1 cellular context compared by ENCODE assay signal in genomic region chr7:65872776-65873581, GRCh38.
TF ChIP-seq lines count a peak whose summit lies in the region.

TSS of gene VKORC1L1 (plus strand) at chr7:65873074. CDS start at chr7:65873372, 298 bp downstream.

TF ChIP-seq in H1, 55 proteins besides CTCF, POLR2A, EP300 and RAD21 (continued from another document):
- no peak for TF ChIP-seq MAFK (IDR thresholded peaks at IDR 0.05; ENCODE audit: low read depth, low read length)
- TF ChIP-seq HDAC2 (IDR thresholded peaks at IDR 0.05; ENCODE audit: borderline replicate concordance in 1 of 2, low read depth in 2 of 2, low read length in 2 of 2) = no peak
- 0 out of 2 replicates have a peak, but pooled peaks have one; percentile 50 for TF ChIP-seq TAF1 (IDR thresholded peaks at IDR 0.05; ENCODE audit: low read depth, low read length)
- no peak for TF ChIP-seq HDAC6 (IDR thresholded peaks at IDR 0.05; ENCODE audit: low read depth, low read length)
- TF ChIP-seq RBBP5 (IDR thresholded peaks at IDR 0.05; ENCODE audit: borderline replicate concordance, low read depth, low read length) = peak; percentile 57; the same call in 1 of the 2 replicates
- no peak for TF ChIP-seq GTF2F1 (IDR thresholded peaks at IDR 0.05; ENCODE audit: borderline replicate concordance, low read depth, low read length)
- 0 out of 4 replicates have a peak, but pooled peaks of 1 of the 2 experiments have one; percentile 15 for TF ChIP-seq SIN3A (conservative IDR thresholded peaks at IDR 0.05 in 1 of 2, IDR thresholded peaks at IDR 0.05 in 1 of 2; ENCODE audit: low read depth in 1 of 2, low read length in 2 of 2)
- TF ChIP-seq KDM1A (IDR thresholded peaks at IDR 0.05; ENCODE audit: borderline replicate concordance, low read length) = no peak
- TF ChIP-seq SAP30 (IDR thresholded peaks at IDR 0.05; ENCODE audit: insufficient read depth, insufficient replicate concordance, low read length) = no peak
- TF ChIP-seq JUND (IDR thresholded peaks at IDR 0.05; ENCODE audit: low read length) = no peak
- no peak; the same call in 1 of the 2 replicates for TF ChIP-seq MAX (IDR thresholded peaks at IDR 0.05)
- no peak for TF ChIP-seq ASH2L (IDR thresholded peaks at IDR 0.05; ENCODE audit: low read length)
- 0 out of 2 replicates have a peak, but pooled peaks have one; percentile 8 for TF ChIP-seq SRF (IDR thresholded peaks at IDR 0.05; ENCODE audit: low read depth, low read length)
- 0 out of 2 replicates have a peak, but pooled peaks have one; percentile 36 for TF ChIP-seq YY1 (IDR thresholded peaks at IDR 0.05; ENCODE audit: low read depth, low read length)
- TF ChIP-seq PHF8 (conservative IDR thresholded peaks at IDR 0.05; ENCODE audit: low read depth, low read length) = peak; percentile 81
- TF ChIP-seq, protein P1, sequence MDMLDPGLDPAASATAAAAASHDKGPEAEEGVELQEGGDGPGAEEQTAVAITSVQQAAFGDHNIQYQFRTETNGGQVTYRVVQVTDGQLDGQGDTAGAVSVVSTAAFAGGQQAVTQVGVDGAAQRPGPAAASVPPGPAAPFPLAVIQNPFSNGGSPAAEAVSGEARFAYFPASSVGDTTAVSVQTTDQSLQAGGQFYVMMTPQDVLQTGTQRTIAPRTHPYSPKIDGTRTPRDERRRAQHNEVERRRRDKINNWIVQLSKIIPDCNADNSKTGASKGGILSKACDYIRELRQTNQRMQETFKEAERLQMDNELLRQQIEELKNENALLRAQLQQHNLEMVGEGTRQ (IDR thresholded peaks at IDR 0.05; ENCODE audit: low read length) = no peak
- no peak for TF ChIP-seq POU5F1 (IDR thresholded peaks at IDR 0.05; ENCODE audit: low read depth, low read length)
- TF ChIP-seq NRF1 (IDR thresholded peaks at IDR 0.05; ENCODE audit: low read depth, low read length) = no peak
- TF ChIP-seq TCF12 (IDR thresholded peaks at IDR 0.05; ENCODE audit: low read depth, low read length) = no peak
- TF ChIP-seq JUN (IDR thresholded peaks at IDR 0.05; ENCODE audit: low read depth, low read length) = no peak
- TF ChIP-seq CTBP2 (IDR thresholded peaks at IDR 0.05; ENCODE audit: borderline replicate concordance, insufficient read depth, insufficient read length, low read length) = no peak
- TF ChIP-seq NANOG (IDR thresholded peaks at IDR 0.05; ENCODE audit: insufficient read depth, low read depth, low read length, poor library complexity, severe bottlenecking) = no peak
- TF ChIP-seq CBX5 (IDR thresholded peaks at IDR 0.05; ENCODE audit: low read depth, low read length) = no peak
- TF ChIP-seq, protein P2, sequence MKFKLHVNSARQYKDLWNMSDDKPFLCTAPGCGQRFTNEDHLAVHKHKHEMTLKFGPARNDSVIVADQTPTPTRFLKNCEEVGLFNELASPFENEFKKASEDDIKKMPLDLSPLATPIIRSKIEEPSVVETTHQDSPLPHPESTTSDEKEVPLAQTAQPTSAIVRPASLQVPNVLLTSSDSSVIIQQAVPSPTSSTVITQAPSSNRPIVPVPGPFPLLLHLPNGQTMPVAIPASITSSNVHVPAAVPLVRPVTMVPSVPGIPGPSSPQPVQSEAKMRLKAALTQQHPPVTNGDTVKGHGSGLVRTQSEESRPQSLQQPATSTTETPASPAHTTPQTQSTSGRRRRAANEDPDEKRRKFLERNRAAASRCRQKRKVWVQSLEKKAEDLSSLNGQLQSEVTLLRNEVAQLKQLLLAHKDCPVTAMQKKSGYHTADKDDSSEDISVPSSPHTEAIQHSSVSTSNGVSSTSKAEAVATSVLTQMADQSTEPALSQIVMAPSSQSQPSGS (IDR thresholded peaks at IDR 0.05; ENCODE audit: low read length) = no peak
- no peak for TF ChIP-seq SIX5 (IDR thresholded peaks at IDR 0.05; ENCODE audit: low read depth, low read length)
- TF ChIP-seq BCL11A (IDR thresholded peaks at IDR 0.05; ENCODE audit: low read depth in 2 of 2, low read length in 2 of 2) = no peak
- TF ChIP-seq, protein P3, sequence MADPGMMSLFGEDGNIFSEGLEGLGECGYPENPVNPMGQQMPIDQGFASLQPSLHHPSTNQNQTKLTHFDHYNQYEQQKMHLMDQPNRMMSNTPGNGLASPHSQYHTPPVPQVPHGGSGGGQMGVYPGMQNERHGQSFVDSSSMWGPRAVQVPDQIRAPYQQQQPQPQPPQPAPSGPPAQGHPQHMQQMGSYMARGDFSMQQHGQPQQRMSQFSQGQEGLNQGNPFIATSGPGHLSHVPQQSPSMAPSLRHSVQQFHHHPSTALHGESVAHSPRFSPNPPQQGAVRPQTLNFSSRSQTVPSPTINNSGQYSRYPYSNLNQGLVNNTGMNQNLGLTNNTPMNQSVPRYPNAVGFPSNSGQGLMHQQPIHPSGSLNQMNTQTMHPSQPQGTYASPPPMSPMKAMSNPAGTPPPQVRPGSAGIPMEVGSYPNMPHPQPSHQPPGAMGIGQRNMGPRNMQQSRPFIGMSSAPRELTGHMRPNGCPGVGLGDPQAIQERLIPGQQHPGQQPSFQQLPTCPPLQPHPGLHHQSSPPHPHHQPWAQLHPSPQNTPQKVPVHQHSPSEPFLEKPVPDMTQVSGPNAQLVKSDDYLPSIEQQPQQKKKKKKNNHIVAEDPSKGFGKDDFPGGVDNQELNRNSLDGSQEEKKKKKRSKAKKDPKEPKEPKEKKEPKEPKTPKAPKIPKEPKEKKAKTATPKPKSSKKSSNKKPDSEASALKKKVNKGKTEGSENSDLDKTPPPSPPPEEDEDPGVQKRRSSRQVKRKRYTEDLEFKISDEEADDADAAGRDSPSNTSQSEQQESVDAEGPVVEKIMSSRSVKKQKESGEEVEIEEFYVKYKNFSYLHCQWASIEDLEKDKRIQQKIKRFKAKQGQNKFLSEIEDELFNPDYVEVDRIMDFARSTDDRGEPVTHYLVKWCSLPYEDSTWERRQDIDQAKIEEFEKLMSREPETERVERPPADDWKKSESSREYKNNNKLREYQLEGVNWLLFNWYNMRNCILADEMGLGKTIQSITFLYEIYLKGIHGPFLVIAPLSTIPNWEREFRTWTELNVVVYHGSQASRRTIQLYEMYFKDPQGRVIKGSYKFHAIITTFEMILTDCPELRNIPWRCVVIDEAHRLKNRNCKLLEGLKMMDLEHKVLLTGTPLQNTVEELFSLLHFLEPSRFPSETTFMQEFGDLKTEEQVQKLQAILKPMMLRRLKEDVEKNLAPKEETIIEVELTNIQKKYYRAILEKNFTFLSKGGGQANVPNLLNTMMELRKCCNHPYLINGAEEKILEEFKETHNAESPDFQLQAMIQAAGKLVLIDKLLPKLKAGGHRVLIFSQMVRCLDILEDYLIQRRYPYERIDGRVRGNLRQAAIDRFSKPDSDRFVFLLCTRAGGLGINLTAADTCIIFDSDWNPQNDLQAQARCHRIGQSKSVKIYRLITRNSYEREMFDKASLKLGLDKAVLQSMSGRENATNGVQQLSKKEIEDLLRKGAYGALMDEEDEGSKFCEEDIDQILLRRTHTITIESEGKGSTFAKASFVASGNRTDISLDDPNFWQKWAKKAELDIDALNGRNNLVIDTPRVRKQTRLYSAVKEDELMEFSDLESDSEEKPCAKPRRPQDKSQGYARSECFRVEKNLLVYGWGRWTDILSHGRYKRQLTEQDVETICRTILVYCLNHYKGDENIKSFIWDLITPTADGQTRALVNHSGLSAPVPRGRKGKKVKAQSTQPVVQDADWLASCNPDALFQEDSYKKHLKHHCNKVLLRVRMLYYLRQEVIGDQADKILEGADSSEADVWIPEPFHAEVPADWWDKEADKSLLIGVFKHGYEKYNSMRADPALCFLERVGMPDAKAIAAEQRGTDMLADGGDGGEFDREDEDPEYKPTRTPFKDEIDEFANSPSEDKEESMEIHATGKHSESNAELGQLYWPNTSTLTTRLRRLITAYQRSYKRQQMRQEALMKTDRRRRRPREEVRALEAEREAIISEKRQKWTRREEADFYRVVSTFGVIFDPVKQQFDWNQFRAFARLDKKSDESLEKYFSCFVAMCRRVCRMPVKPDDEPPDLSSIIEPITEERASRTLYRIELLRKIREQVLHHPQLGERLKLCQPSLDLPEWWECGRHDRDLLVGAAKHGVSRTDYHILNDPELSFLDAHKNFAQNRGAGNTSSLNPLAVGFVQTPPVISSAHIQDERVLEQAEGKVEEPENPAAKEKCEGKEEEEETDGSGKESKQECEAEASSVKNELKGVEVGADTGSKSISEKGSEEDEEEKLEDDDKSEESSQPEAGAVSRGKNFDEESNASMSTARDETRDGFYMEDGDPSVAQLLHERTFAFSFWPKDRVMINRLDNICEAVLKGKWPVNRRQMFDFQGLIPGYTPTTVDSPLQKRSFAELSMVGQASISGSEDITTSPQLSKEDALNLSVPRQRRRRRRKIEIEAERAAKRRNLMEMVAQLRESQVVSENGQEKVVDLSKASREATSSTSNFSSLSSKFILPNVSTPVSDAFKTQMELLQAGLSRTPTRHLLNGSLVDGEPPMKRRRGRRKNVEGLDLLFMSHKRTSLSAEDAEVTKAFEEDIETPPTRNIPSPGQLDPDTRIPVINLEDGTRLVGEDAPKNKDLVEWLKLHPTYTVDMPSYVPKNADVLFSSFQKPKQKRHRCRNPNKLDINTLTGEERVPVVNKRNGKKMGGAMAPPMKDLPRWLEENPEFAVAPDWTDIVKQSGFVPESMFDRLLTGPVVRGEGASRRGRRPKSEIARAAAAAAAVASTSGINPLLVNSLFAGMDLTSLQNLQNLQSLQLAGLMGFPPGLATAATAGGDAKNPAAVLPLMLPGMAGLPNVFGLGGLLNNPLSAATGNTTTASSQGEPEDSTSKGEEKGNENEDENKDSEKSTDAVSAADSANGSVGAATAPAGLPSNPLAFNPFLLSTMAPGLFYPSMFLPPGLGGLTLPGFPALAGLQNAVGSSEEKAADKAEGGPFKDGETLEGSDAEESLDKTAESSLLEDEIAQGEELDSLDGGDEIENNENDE (IDR thresholded peaks at IDR 0.05; ENCODE audit: insufficient replicate concordance, low read length) = no peak
- TF ChIP-seq CEBPB (IDR thresholded peaks at IDR 0.05; ENCODE audit: low read depth, low read length) = no peak
- no peak for TF ChIP-seq KDM5A (IDR thresholded peaks at IDR 0.05; ENCODE audit: low read length)
- TF ChIP-seq BRCA1 (IDR thresholded peaks at IDR 0.05; ENCODE audit: low read depth, low read length) = no peak
- TF ChIP-seq TAF7 (optimal IDR thresholded peaks at IDR 0.05; ENCODE audit: borderline replicate concordance, low read depth, low read length) = no peak
- TF ChIP-seq KDM4A (IDR thresholded peaks at IDR 0.05; ENCODE audit: low read depth, low read length, severe bottlenecking) = no peak
- TF ChIP-seq E2F6 (IDR thresholded peaks at IDR 0.05) = no peak
- no peak for TF ChIP-seq CHD1 (IDR thresholded peaks at IDR 0.05; ENCODE audit: low read depth, low read length)
- TF ChIP-seq SP2 (IDR thresholded peaks at IDR 0.05; ENCODE audit: low read length) = no peak
- no peak for TF ChIP-seq SP4 (IDR thresholded peaks at IDR 0.05; ENCODE audit: low read length)
